ENCODE assay signal across 11 cellular contexts in genomic region chr1:37455516-37455915, GRCh38. TPM values are rescaled to one million over a fixed set of nuclear protein-coding genes. Genes with fewer than 3 reads are reported as not detected.
DNase-seq lines count a peak whose midpoint lies in the region; ATAC-seq and TF ChIP-seq lines count a peak whose summit lies in the region.
"Had no signal": no experiment of that assay in that cellular context is flagged by ENCODE, and none has a peak within 500 bp of the region (broad histone marks: within the 10 kb centered on the region; RNA-seq: fewer than 3 reads in every experiment).

No MANE protein-coding gene starts in this region.

- no peak overlapping the region for H3K27ac Mint-ChIP-seq in stimulated activated naive B cell treated with anti-CD40 and anti-IgM and Interleukin-4, amounts not matched to agents 10 μg/mL and 1 μg/mL and 100 μg/mL, for 72 hours
- H3K27ac Mint-ChIP-seq: nephron progenitor cell had no signal

- intact Hi-C loops in PC-9 (cut with micrococcal nuclease; ENCODE audit: unreplicated experiment), result loop anchor here (1.0 to 5.0 kb wide), 4 partner anchors 16 to 227 kb away; no protein-coding TSS in a partner anchor

- H3K9me2 ChIP-seq in PC-9 (ENCODE audit: insufficient read depth), result no peaks in the 10 kb centered on the region

- H3K4me3 ChIP-seq in BLaER1 treated with 17β-estradiol and CSF1 and Interleukin-3, amounts not matched to agents 10 nM and 100 nM, result no peak overlapping the region
- H3K4me3 ChIP-seq in PC-9, result no peak overlapping the region
- H3K4me3 ChIP-seq in skin epidermis, result peak overlapping the region in 1 of 7 experiments; percentile 13

- no peaks in the 10 kb centered on the region for H4K20me1 ChIP-seq in BLaER1 treated with 17β-estradiol and CSF1 and Interleukin-3, amounts not matched to agents 10 nM and 100 nM
- no peaks in the 10 kb centered on the region for H4K20me1 ChIP-seq in PC-9 (ENCODE audit: insufficient read depth)

- CTCF ChIA-PET in PC-9 (lab: Charles Lee), result interaction anchor here (0.7 to 1.7 kb wide), 3 partner anchors 18 to 32 kb away, joined by 3 to 7 read pairs (median 4); no protein-coding TSS in a partner anchor

- no peaks in the 10 kb centered on the region for H3K9me3 Mint-ChIP-seq in stimulated activated naive B cell treated with anti-CD40 and anti-IgM and Interleukin-4, amounts not matched to agents 10 μg/mL and 1 μg/mL and 100 μg/mL, for 72 hours
- H3K9me3 Mint-ChIP-seq: memory B cell, nephron progenitor cell had no signal

- POLR2A ChIA-PET in PC-9 (lab: Charles Lee; ENCODE audit: unreplicated experiment), result no interaction called here

- H3K4me3 Mint-ChIP-seq in stimulated activated naive B cell treated with anti-CD40 and anti-IgM and Interleukin-4, amounts not matched to agents 10 μg/mL and 1 μg/mL and 100 μg/mL, for 72 hours, result no peak overlapping the region
- H3K4me3 Mint-ChIP-seq: nephron progenitor cell had no signal

- H3K4me2 ChIP-seq in BLaER1 treated with 17β-estradiol and CSF1 and Interleukin-3, amounts not matched to agents 10 nM and 100 nM, result peak overlapping the region in 5 of 11 experiments; percentile 4 to 66 (median 64); a peak in 8 of 22 replicates
- no peak overlapping the region for H3K4me2 ChIP-seq in PC-9

- peaks cover 2 to 22% (median 13%) of the 10 kb centered on the region in 10 experiments for H3K4me1 ChIP-seq in BLaER1 treated with 17β-estradiol and CSF1 and Interleukin-3, amounts not matched to agents 10 nM and 100 nM
- H3K4me1 ChIP-seq in PC-9 (replicated peaks; ENCODE audit: insufficient read depth), result peaks cover 8% of the 10 kb centered on the region
- H3K4me1 ChIP-seq in foreskin keratinocyte, result peaks cover 3% of the 10 kb centered on the region

- H3K27me3 ChIP-seq in BLaER1 treated with 17β-estradiol and CSF1 and Interleukin-3, amounts not matched to agents 10 nM and 100 nM, result no peaks in the 10 kb centered on the region
- no peaks in the 10 kb centered on the region for H3K27me3 ChIP-seq in PC-9 (ENCODE audit: insufficient read depth, low read depth)
- no peaks in the 10 kb centered on the region for H3K27me3 ChIP-seq in foreskin keratinocyte

- H2AFZ ChIP-seq in PC-9, result no peak overlapping the region

- H3K36me3 Mint-ChIP-seq in stimulated activated naive B cell treated with anti-CD40 and anti-IgM and Interleukin-4, amounts not matched to agents 10 μg/mL and 1 μg/mL and 100 μg/mL, for 72 hours, result peaks cover 4% of the 10 kb centered on the region in 2 donors
- H3K36me3 Mint-ChIP-seq: memory B cell had no signal

- peaks cover 19% of the 10 kb centered on the region; the same call in 1 of the 2 replicates for H3F3A ChIP-seq in PC-9 (ENCODE audit: insufficient read depth, low read depth)

- H3K79me2 ChIP-seq in PC-9 (ENCODE audit: low read depth), result no peaks in the 10 kb centered on the region

- TSS peak; percentile 90 for BruUV-seq in PC-9 (replicated peaks; lab: Mats Ljungman, UMichigan)

- no peak for DNase-seq in PC-9
- no peak for DNase-seq in foreskin keratinocyte
- no peak for DNase-seq in stimulated activated naive B cell treated with anti-CD40 and anti-IgM and Interleukin-4, amounts not matched to agents 10 μg/mL and 1 μg/mL and 100 μg/mL, for 72 hours

- H3K9ac ChIP-seq in BLaER1 treated with 17β-estradiol and CSF1 and Interleukin-3, amounts not matched to agents 10 nM and 100 nM, result peak overlapping the region in 2 of 11 experiments; percentile 10 to 24; a peak in 2 of 22 replicates

- no peak for ATAC-seq in foreskin keratinocyte
- ATAC-seq in HG03196 (IDR thresholded peaks at IDR 0.05; ENCODE audit: unreplicated experiment), result no peak
- ATAC-seq in stimulated activated naive B cell treated with anti-CD40 and anti-IgM and Interleukin-4, amounts not matched to agents 10 μg/mL and 1 μg/mL and 100 μg/mL, for 72 hours (replicated peaks), result no peak
- no peak for ATAC-seq in GM19467 (IDR thresholded peaks at IDR 0.05; ENCODE audit: unreplicated experiment)
- ATAC-seq in GM19023 (IDR thresholded peaks at IDR 0.05; ENCODE audit: unreplicated experiment), result no peak

- no peaks in the 10 kb centered on the region for H3K9me3 ChIP-seq in BLaER1 treated with 17β-estradiol and CSF1 and Interleukin-3, amounts not matched to agents 10 nM and 100 nM (replicated peaks in 1 of 11)
- no peaks in the 10 kb centered on the region for H3K9me3 ChIP-seq in PC-9 (ENCODE audit: insufficient read depth, low read depth)

- no peak for TF ChIP-seq CTCF in PC-9 (conservative IDR thresholded peaks at IDR 0.05)
- no peak for TF ChIP-seq CTCF in foreskin keratinocyte (conservative IDR thresholded peaks at IDR 0.05)

- H3K36me3 ChIP-seq in BLaER1 treated with 17β-estradiol and CSF1 and Interleukin-3, amounts not matched to agents 10 nM and 100 nM, result no peaks in the 10 kb centered on the region
- H3K36me3 ChIP-seq in PC-9 (ENCODE audit: low read depth), result no peaks in the 10 kb centered on the region

- H3K27me3 Mint-ChIP-seq in stimulated activated naive B cell treated with anti-CD40 and anti-IgM and Interleukin-4, amounts not matched to agents 10 μg/mL and 1 μg/mL and 100 μg/mL, for 72 hours, result peaks cover 0 to 6% of the 10 kb centered on the region in 2 donors
- H3K27me3 Mint-ChIP-seq: memory B cell had no signal

- H3K4me1 Mint-ChIP-seq in stimulated activated naive B cell treated with anti-CD40 and anti-IgM and Interleukin-4, amounts not matched to agents 10 μg/mL and 1 μg/mL and 100 μg/mL, for 72 hours, result peaks cover 3 to 11% of the 10 kb centered on the region in 2 donors

- H3K27ac ChIP-seq in BLaER1 treated with 17β-estradiol and CSF1 and Interleukin-3, amounts not matched to agents 10 nM and 100 nM, result peak overlapping the region in 6 of 11 experiments; percentile 4 to 55 (median 24); a peak in 7 of 22 replicates
- H3K27ac ChIP-seq in PC-9 (peak overlapping the region; percentile 26; the same call in 1 of the 2 replicates), foreskin keratinocyte (peak overlapping the region; percentile 92), skin epidermis (peak overlapping the region in 13 of 21 experiments; percentile 9 to 83 (median 34))
- H3K27ac ChIP-seq: HL-60 had no signal

RNA-seq across cellular contexts. Expression of gene ZC3H12A, which starts 18.9 kb away (rescaled TPM):
- total RNA-seq in PC-9 (2021) (18.7 and 18.9 TPM in 2 replicates), foreskin keratinocyte (24.5 and 32.4 TPM in 2 replicates)
- 19.9 and 23.0 TPM in 2 replicates for polyA plus RNA-seq in foreskin keratinocyte

RNA-seq across cellular contexts. Expression of gene MEAF6, which starts 59.0 kb away (rescaled TPM):
- total RNA-seq in PC-9 (2021) (72.3 and 88.7 TPM in 2 replicates), foreskin keratinocyte (43.8 and 48.6 TPM in 2 replicates)
- polyA plus RNA-seq in foreskin keratinocyte, result 36.7 and 41.3 TPM in 2 replicates

Comparison
In these comparisons a context has a peak if more than half of its experiments do, and no peak if none do; other contexts are left out.
1. H3K27ac ChIP-seq: peak in every context shown above with its lines; median percentile 92 in foreskin keratinocyte; 34 in skin epidermis; 26 in PC-9; 24 in BLaER1 treated with 17β-estradiol and CSF1 and Interleukin-3, amounts not matched to agents 10 nM and 100 nM.